ENCODE assay signal across 8 cellular contexts in genomic region chr6:52284460-52285173, GRCh38.
DNase-seq lines count a peak whose midpoint lies in the region; ATAC-seq and TF ChIP-seq lines count a peak whose summit lies in the region.

MCM3 (minus strand) TSS chr6:52284742; CDS start chr6:52284674, 68 bp downstream.

- ATAC-seq in GM19025 (IDR thresholded peaks at IDR 0.05; ENCODE audit: low read depth, unreplicated experiment) (peak; percentile 98), HG03342 (IDR thresholded peaks at IDR 0.05; ENCODE audit: unreplicated experiment) (peak; percentile 98)

- TF ChIP-seq CTCF in AG09309 (IDR thresholded peaks at IDR 0.05; ENCODE audit: control insufficient read depth, insufficient read depth, low read depth, low read length, missing control alignments), result peak; percentile 1

- DNase-seq in AG09309 (ENCODE audit: low read depth) (peak; percentile 98), NCI-H446 (lab: John Stamatoyannopoulos, UW) (peak; percentile 98 to 99), cerebellar nuclear complex (lab: John Stamatoyannopoulos, UW) (peak; percentile 98), islet precursor cell (peak; percentile 100)
- DNase-seq in activated CD4-positive, CD25-positive, alpha-beta regulatory T cell treated with anti-CD3 and anti-CD28 coated beads, Interleukin-2, amount 50 U/mL, for 16 hours (ENCODE audit: low read depth, low spot score), result peak; percentile 88
- peak; percentile 93 to 96 (median 94) for DNase-seq in stimulated activated CD4-positive, alpha-beta T cell treated with anti-CD3 and anti-CD28 coated beads, Interleukin-12 subunit alpha, Interleukin-12 subunit beta, amount 100 ng/mL, for 48 hours (ENCODE audit: low read depth in 2 of 3, low spot score in 1 of 3)

- H3K4me3 ChIP-seq in AG09309 (ENCODE audit: control insufficient read depth, low read depth, low read length), result peak within 1 kb of the TSS; percentile 92

Comparison
In these comparisons a context has a peak if more than half of its experiments do, and no peak if none do; other contexts are left out.
1. Peak in every context shown above with its lines: DNase-seq, ATAC-seq and H3K4me3 ChIP-seq.